ENCODE assay signal across 9 cellular contexts in the genomic region with DNA sequence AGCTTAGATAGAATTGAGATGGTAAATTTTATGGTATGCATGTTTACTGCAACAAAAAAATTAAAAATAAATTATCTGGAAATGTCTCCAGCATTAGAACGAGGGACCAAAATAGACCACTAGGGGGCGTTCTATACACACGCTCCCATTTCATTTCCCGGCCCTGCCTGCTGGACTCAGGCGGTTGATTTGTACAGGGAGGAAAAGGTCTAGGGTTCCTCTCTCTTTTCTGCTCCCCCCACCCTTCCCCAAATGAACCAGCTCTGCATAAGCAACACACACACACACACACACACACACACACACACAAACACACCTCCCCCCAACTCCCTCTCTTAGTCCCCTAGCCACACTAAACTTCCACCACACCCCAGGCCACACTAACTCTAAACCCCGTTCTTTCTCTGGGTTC. TPM values are rescaled to one million over a fixed set of nuclear protein-coding genes. Genes with fewer than 3 reads are reported as not detected.
DNase-seq lines count a peak whose midpoint lies in the region; ATAC-seq and TF ChIP-seq lines count a peak whose summit lies in the region.
"Had no signal": no experiment of that assay in that cellular context is flagged by ENCODE, and none has a peak within 500 bp of the region (broad histone marks: within the 10 kb centered on the region; RNA-seq: fewer than 3 reads in every experiment).

No MANE protein-coding gene starts in this region.

- CTCF ChIA-PET in Panc1 (lab: Charles Lee) = interaction anchor here (0.5 to 1.3 kb wide), 5 partner anchors 12 to 105 kb away, joined by 3 to 4 read pairs (median 3); no protein-coding TSS in a partner anchor

- H3K27ac ChIP-seq in KOPT-K1 (ENCODE audit: low read depth, low read length, poor library complexity, severe bottlenecking) (peak overlapping the region; percentile 62), Panc1 (ENCODE audit: low read length) (no peak overlapping the region)

- peaks cover 4% of the 10 kb centered on the region for H3K27me3 Mint-ChIP-seq in activated T-cell treated with anti-CD3 and anti-CD28 coated beads, Interleukin-2, amount 50 U/mL, for 4 hours (ENCODE audit: low read depth)
- peaks cover 85% of the 10 kb centered on the region for H3K27me3 Mint-ChIP-seq in type B pancreatic cell
- H3K27me3 Mint-ChIP-seq: activated naive CD8-positive, alpha-beta T cell had no signal

- no peaks in the 10 kb centered on the region for H3K4me1 ChIP-seq in Panc1 (ENCODE audit: control insufficient read depth, insufficient read depth, low read length)

- H3K36me3 ChIP-seq in KOPT-K1 (ENCODE audit: insufficient read depth, low read length) = no peaks in the 10 kb centered on the region
- H3K36me3 ChIP-seq in Panc1 (ENCODE audit: control insufficient read depth, insufficient read depth, low read length) = no peaks in the 10 kb centered on the region

- no peak overlapping the region for H3K27ac Mint-ChIP-seq in type B pancreatic cell
- H3K27ac Mint-ChIP-seq: activated naive CD8-positive, alpha-beta T cell had no signal

- in situ Hi-C loops in Panc1 (cut with HindIII; ENCODE audit: low pct_unique_long_range_greater_than_20kb, low sequenced_read_pairs) = no loop called here

- no peak overlapping the region for H3K4me3 Mint-ChIP-seq in activated T-cell treated with anti-CD3 and anti-CD28 coated beads, Interleukin-2, amount 50 U/mL, for 4 hours
- H3K4me3 Mint-ChIP-seq in type B pancreatic cell = no peak overlapping the region
- H3K4me3 Mint-ChIP-seq: activated naive CD8-positive, alpha-beta T cell had no signal

- H3K4me1 Mint-ChIP-seq in activated T-cell treated with anti-CD3 and anti-CD28 coated beads, Interleukin-2, amount 50 U/mL, for 4 hours (ENCODE audit: low read depth) = peaks cover 22% of the 10 kb centered on the region
- no peaks in the 10 kb centered on the region for H3K4me1 Mint-ChIP-seq in type B pancreatic cell (ENCODE audit: unreplicated experiment)

- POLR2A ChIA-PET in Panc1 (lab: Charles Lee) = no interaction called here

- TF ChIP-seq CTCF in Panc1 (IDR thresholded peaks at IDR 0.05) (peak; percentile 90), fibroblast of mammary gland (conservative IDR thresholded peaks at IDR 0.05; ENCODE audit: control insufficient read depth, insufficient read depth, low read depth, low read length) (peak; percentile 89), type B pancreatic cell (conservative IDR thresholded peaks at IDR 0.05) (peak; percentile 89)

- H3K9me3 ChIP-seq in KOPT-K1 (ENCODE audit: insufficient read depth, low read length, poor library complexity, severe bottlenecking) (no peaks in the 10 kb centered on the region), Panc1 (ENCODE audit: control insufficient read depth, insufficient read depth, low read depth, low read length) (no peaks in the 10 kb centered on the region)

- H3K36me3 Mint-ChIP-seq in activated T-cell treated with anti-CD3 and anti-CD28 coated beads, Interleukin-2, amount 50 U/mL, for 4 hours (ENCODE audit: insufficient read depth) = no peaks in the 10 kb centered on the region
- H3K36me3 Mint-ChIP-seq in type B pancreatic cell = no peaks in the 10 kb centered on the region
- H3K36me3 Mint-ChIP-seq: activated naive CD8-positive, alpha-beta T cell had no signal

- peaks cover 12% of the 10 kb centered on the region for H3K27me3 ChIP-seq in Panc1 (ENCODE audit: control insufficient read depth, insufficient read depth, low read length)

- ATAC-seq in Panc1 (peak; percentile 92), HG02852 (IDR thresholded peaks at IDR 0.05; ENCODE audit: unreplicated experiment) (no peak)
- peak; percentile 81 to 85 for ATAC-seq in activated T-cell treated with anti-CD3 and anti-CD28 coated beads, Interleukin-2, amount 50 U/mL, for 4 hours

- DNase-seq in DMS53 treated with DMSO at 0.1 percent for 48 hours (lab: John Stamatoyannopoulos, UW; ENCODE audit: unreplicated experiment) = peak; percentile 63
- no peak for DNase-seq in Panc1 (ENCODE audit: low read depth, low spot score)
- peak; percentile 56 for DNase-seq in activated T-cell treated with anti-CD3 and anti-CD28 coated beads, Interleukin-2, amount 50 U/mL, for 4 hours
- DNase-seq in fibroblast of mammary gland (ENCODE audit: low read depth) = peak; percentile 64
- DNase-seq in nucleus accumbens (lab: John Stamatoyannopoulos, UW) = peak in 36 of 56 donors; percentile 6 to 82 (median 35)
- DNase-seq in type B pancreatic cell (ENCODE audit: extremely low spot score, unreplicated experiment) = no peak

- no peak overlapping the region for H3K4me3 ChIP-seq in Panc1 (ENCODE audit: low read depth in 2 of 2, low read length in 2 of 2)
- no peak overlapping the region for H3K4me3 ChIP-seq in fibroblast of mammary gland (ENCODE audit: control insufficient read depth, low read depth, low read length)

- H3K9me3 Mint-ChIP-seq in activated T-cell treated with anti-CD3 and anti-CD28 coated beads, Interleukin-2, amount 50 U/mL, for 4 hours = no peaks in the 10 kb centered on the region
- no peaks in the 10 kb centered on the region for H3K9me3 Mint-ChIP-seq in type B pancreatic cell

- BruUV-seq in Panc1 (replicated peaks; lab: Mats Ljungman, UMichigan) = no TSS peak

- intact Hi-C loops in Panc1 (cut with micrococcal nuclease; ENCODE audit: unreplicated experiment) = loop anchor here (1.0 to 2.0 kb wide), 3 partner anchors 50 to 126 kb away; no protein-coding TSS in a partner anchor

RNA-seq across cellular contexts. Expression of a gene that starts 7.8 kb away (rescaled TPM):
- total RNA-seq in Panc1 (2021; ENCODE audit: unreplicated experiment) (0.44 TPM), type B pancreatic cell (ENCODE audit: low replicate concordance) (1.4 and 2.4 TPM in 2 replicates)
- 1.4 TPM for polyA plus RNA-seq in Panc1 (2012; ENCODE audit: insufficient read length)
- 1 to 10 TPM; 5.0 to 7.7 (median 5.2) TPM for total RNA-seq in activated T-cell treated with anti-CD3 and anti-CD28 coated beads, Interleukin-2, amount 50 U/mL, for 4 hours

Comparison
In these comparisons a context has a peak if more than half of its experiments do, and no peak if none do; other contexts are left out.
1. DNase-seq: peak in DMS53 treated with DMSO at 0.1 percent for 48 hours (single experiment), activated T-cell treated with anti-CD3 and anti-CD28 coated beads, Interleukin-2, amount 50 U/mL, for 4 hours (single experiment), fibroblast of mammary gland (single experiment) and nucleus accumbens (36 of 56); none in Panc1 (single experiment) and type B pancreatic cell (single experiment).
2. Peak in every context shown above with its lines, with median percentiles within 50 percentile points of each other: CTCF ChIP-seq.